19 cellular contexts compared by ENCODE assay signal in genomic region chr20:19375301-19375885, GRCh38.
"Had no signal": no experiment of that assay in that cellular context is flagged by ENCODE, and none has a peak within 500 bp of the region (broad histone marks: within the 10 kb centered on the region; RNA-seq: fewer than 3 reads in every experiment).

No MANE protein-coding gene starts in this region.

- ATAC-seq: activated CD4-positive, CD25-positive, alpha-beta regulatory T cell treated with anti-CD3 and anti-CD28 coated beads, Interleukin-2, amount 50 U/mL, for 24 hours; activated CD8-positive, alpha-beta memory T cell treated with anti-CD3 and anti-CD28 coated beads, Interleukin-2, amount 10 ng/mL, durations not matched to agents 7 days and 5 days; activated CD8-positive, alpha-beta T cell treated with anti-CD3 and anti-CD28 coated beads for 36 hours; body of pancreas; left lung had no signal

- H3K27me3 Mint-ChIP-seq: activated CD4-positive, alpha-beta T cell treated with anti-CD3 and anti-CD28 coated beads, Interleukin-2, amount 10 ng/mL, durations not matched to agents 7 days and 5 days; activated CD8-positive, alpha-beta memory T cell treated with anti-CD3 and anti-CD28 coated beads, Interleukin-2, amount 10 ng/mL, durations not matched to agents 7 days and 5 days had no signal

- H3K36me3 Mint-ChIP-seq: activated CD8-positive, alpha-beta memory T cell treated with anti-CD3 and anti-CD28 coated beads, Interleukin-2, amount 10 ng/mL, durations not matched to agents 7 days and 5 days; activated naive CD4-positive, alpha-beta T cell treated with anti-CD3 and anti-CD28 coated beads, Interleukin-2, amount 50 U/mL, for 24 hours; natural killer cell had no signal

- H3K4me3 Mint-ChIP-seq: activated CD4-positive, alpha-beta T cell treated with anti-CD3 and anti-CD28 coated beads, Interleukin-2, amount 10 ng/mL, durations not matched to agents 7 days and 5 days; activated CD8-positive, alpha-beta memory T cell treated with anti-CD3 and anti-CD28 coated beads, Interleukin-2, amount 10 ng/mL, durations not matched to agents 7 days and 5 days; activated CD8-positive, alpha-beta T cell treated with anti-CD3 and anti-CD28 coated beads for 36 hours; activated naive CD4-positive, alpha-beta T cell treated with anti-CD3 and anti-CD28 coated beads, Interleukin-2, amount 50 U/mL, for 24 hours; natural killer cell; stimulated activated naive CD8-positive, alpha-beta T cell treated with anti-CD3 and anti-CD28 coated beads, Interleukin-15, Interleukin-2, amounts not matched to agents 100 ng/mL and 50 ng/mL, for 24 hours had no signal

- DNase-seq: activated CD4-positive, alpha-beta T cell treated with anti-CD3 and anti-CD28 coated beads, Interleukin-2, amount 10 ng/mL, durations not matched to agents 7 days and 5 days; activated CD8-positive, alpha-beta memory T cell treated with anti-CD3 and anti-CD28 coated beads, Interleukin-2, amount 10 ng/mL, durations not matched to agents 7 days and 5 days; activated CD8-positive, alpha-beta T cell treated with anti-CD3 and anti-CD28 coated beads for 36 hours; activated gamma-delta T cell; activated T-cell treated with anti-CD3 and anti-CD28 coated beads for 4 hours; anterior cingulate cortex; body of pancreas; cortex of kidney; heart left ventricle; kidney; left lung; natural killer cell; ovary; stimulated activated CD4-positive, alpha-beta T cell treated with anti-CD3 and anti-CD28 coated beads, Interleukin-4, amount 100 ng/mL, for 4 hours; substantia nigra; tibial artery had no signal

- H3K27ac Mint-ChIP-seq: activated CD4-positive, alpha-beta T cell treated with anti-CD3 and anti-CD28 coated beads, Interleukin-2, amount 10 ng/mL, durations not matched to agents 7 days and 5 days; activated CD8-positive, alpha-beta memory T cell treated with anti-CD3 and anti-CD28 coated beads, Interleukin-2, amount 10 ng/mL, durations not matched to agents 7 days and 5 days; activated CD8-positive, alpha-beta T cell treated with anti-CD3 and anti-CD28 coated beads for 36 hours; activated naive CD4-positive, alpha-beta T cell treated with anti-CD3 and anti-CD28 coated beads, Interleukin-2, amount 50 U/mL, for 24 hours; natural killer cell; stimulated activated naive CD8-positive, alpha-beta T cell treated with anti-CD3 and anti-CD28 coated beads, Interleukin-15, Interleukin-2, amounts not matched to agents 100 ng/mL and 50 ng/mL, for 24 hours had no signal

- H3K4me1 Mint-ChIP-seq: activated CD4-positive, alpha-beta T cell treated with anti-CD3 and anti-CD28 coated beads, Interleukin-2, amount 10 ng/mL, durations not matched to agents 7 days and 5 days; activated CD8-positive, alpha-beta memory T cell treated with anti-CD3 and anti-CD28 coated beads, Interleukin-2, amount 10 ng/mL, durations not matched to agents 7 days and 5 days; activated naive CD4-positive, alpha-beta T cell treated with anti-CD3 and anti-CD28 coated beads, Interleukin-2, amount 50 U/mL, for 24 hours; natural killer cell had no signal

- H3K9me3 Mint-ChIP-seq: activated CD4-positive, alpha-beta T cell treated with anti-CD3 and anti-CD28 coated beads, Interleukin-2, amount 10 ng/mL, durations not matched to agents 7 days and 5 days; activated CD8-positive, alpha-beta T cell treated with anti-CD3 and anti-CD28 coated beads for 36 hours; activated naive CD4-positive, alpha-beta T cell treated with anti-CD3 and anti-CD28 coated beads, Interleukin-2, amount 50 U/mL, for 24 hours; natural killer cell; stimulated activated naive CD8-positive, alpha-beta T cell treated with anti-CD3 and anti-CD28 coated beads, Interleukin-15, Interleukin-2, amounts not matched to agents 100 ng/mL and 50 ng/mL, for 24 hours had no signal
